In the genomic region with DNA sequence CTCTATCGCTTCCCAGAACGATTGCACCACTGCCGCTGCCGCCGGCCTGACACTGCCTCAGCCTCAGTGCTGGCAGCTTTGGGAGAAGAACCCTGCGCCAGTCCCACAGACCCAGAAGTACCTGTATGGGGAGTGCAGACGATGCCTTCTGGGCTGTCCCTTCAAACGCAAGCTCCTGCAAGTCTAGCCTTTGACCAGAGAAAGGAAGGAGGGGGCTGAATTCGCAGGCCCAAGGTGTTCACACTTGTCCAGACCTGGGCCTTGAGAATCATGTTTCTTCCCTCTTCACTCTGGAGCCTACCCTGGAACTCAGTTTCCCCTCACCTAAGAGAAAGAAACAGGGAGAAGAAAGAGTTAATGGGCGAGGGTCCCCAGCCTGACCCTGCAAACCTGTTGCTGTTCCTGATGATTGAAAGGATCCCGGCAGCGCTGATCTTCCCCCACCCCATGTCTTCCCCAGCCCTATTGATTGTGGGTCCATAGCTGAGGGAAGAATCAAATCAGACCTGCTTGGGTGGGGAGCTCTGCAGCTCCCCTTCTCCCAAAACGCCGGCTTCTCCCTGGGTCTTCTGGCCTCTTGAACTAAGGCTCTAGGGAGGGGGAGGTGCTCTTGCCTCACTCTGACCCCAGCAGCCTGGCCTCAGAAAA, we compare ENCODE assay signal across 10 cellular contexts. TPM values are rescaled to one million over a fixed set of nuclear protein-coding genes. Genes with fewer than 3 reads are reported as not detected.
DNase-seq lines count a peak whose midpoint lies in the region; ATAC-seq and TF ChIP-seq lines count a peak whose summit lies in the region.
"Had no signal": no experiment of that assay in that cellular context is flagged by ENCODE, and none has a peak within 500 bp of the region (broad histone marks: within the 10 kb centered on the region; RNA-seq: fewer than 3 reads in every experiment).

No MANE protein-coding gene starts in this region.

- peaks cover 0 to 23% (median 21%) of the 10 kb centered on the region in 11 experiments; a peak in 15 of 22 replicates for H3K36me3 ChIP-seq in BLaER1 treated with 17β-estradiol and CSF1 and Interleukin-3, amounts not matched to agents 10 nM and 100 nM
- peaks cover 19% of the 10 kb centered on the region for H3K36me3 ChIP-seq in PC-3 (ENCODE audit: low read depth, low read length)
- H3K36me3 ChIP-seq in esophagus muscularis mucosa = peaks cover 3 to 25% (median 22%) of the 10 kb centered on the region in 4 donors
- no peaks in the 10 kb centered on the region for H3K36me3 ChIP-seq in prostate gland

- TF ChIP-seq POLR2A in esophagus muscularis mucosa (IDR thresholded peaks at IDR 0.05; ENCODE audit: low read depth) (no peak), prostate gland (IDR thresholded peaks at IDR 0.05) (no peak)

- peaks cover 0 to 30% (median 0%) of the 10 kb centered on the region in 11 experiments; a peak in 8 of 22 replicates for H3K27me3 ChIP-seq in BLaER1 treated with 17β-estradiol and CSF1 and Interleukin-3, amounts not matched to agents 10 nM and 100 nM
- no peaks in the 10 kb centered on the region for H3K27me3 ChIP-seq in PC-3 (ENCODE audit: low read length)
- H3K27me3 ChIP-seq in esophagus muscularis mucosa = no peaks in the 10 kb centered on the region
- peaks cover 7% of the 10 kb centered on the region for H3K27me3 ChIP-seq in prostate gland (replicated peaks; ENCODE audit: insufficient read depth)

- H2AFZ ChIP-seq in PC-3 (ENCODE audit: low read length) = 0 out of 2 replicates have a peak overlapping the region, but pooled peaks have one; percentile 25

- H3K79me2 ChIP-seq in PC-3 (ENCODE audit: low read length) = peaks cover 29% of the 10 kb centered on the region

- H3K9ac ChIP-seq in BLaER1 treated with 17β-estradiol and CSF1 and Interleukin-3, amounts not matched to agents 10 nM and 100 nM = peak overlapping the region in 10 of 11 experiments; percentile 43 to 90 (median 78); a peak in 18 of 22 replicates
- H3K9ac ChIP-seq in PC-3 (ENCODE audit: low read length) = no peak overlapping the region; the same call in 1 of the 2 replicates

- peaks cover 67 to 81% (median 78%) of the 10 kb centered on the region in 10 experiments for H3K4me1 ChIP-seq in BLaER1 treated with 17β-estradiol and CSF1 and Interleukin-3, amounts not matched to agents 10 nM and 100 nM
- peaks cover 50% of the 10 kb centered on the region for H3K4me1 ChIP-seq in PC-3 (ENCODE audit: insufficient read depth, low read length)
- peaks cover 71 to 98% (median 91%) of the 10 kb centered on the region in 4 donors for H3K4me1 ChIP-seq in esophagus muscularis mucosa
- H3K4me1 ChIP-seq in prostate gland (replicated peaks) = no peaks in the 10 kb centered on the region

- no peak for TF ChIP-seq EP300 in esophagus muscularis mucosa (IDR thresholded peaks at IDR 0.05)

- ATAC-seq in PC-3 (no peak), GM21447 (IDR thresholded peaks at IDR 0.05; ENCODE audit: unreplicated experiment) (no peak)

- H3F3A ChIP-seq in PC-3 (ENCODE audit: low read length, unreplicated experiment) = no peaks in the 10 kb centered on the region

- H3K9me3 ChIP-seq in BLaER1 treated with 17β-estradiol and CSF1 and Interleukin-3, amounts not matched to agents 10 nM and 100 nM (replicated peaks in 1 of 11) = no peaks in the 10 kb centered on the region
- H3K9me3 ChIP-seq in PC-3 (ENCODE audit: low read length) (no peaks in the 10 kb centered on the region), esophagus muscularis mucosa (no peaks in the 10 kb centered on the region), prostate gland (no peaks in the 10 kb centered on the region)

- BruUV-seq in PC-3 (replicated peaks; lab: Mats Ljungman, UMichigan) = no TSS peak

- no peaks in the 10 kb centered on the region for H3K9me2 ChIP-seq in PC-3 (replicated peaks; ENCODE audit: low read length)

- H3K4me2 ChIP-seq in BLaER1 treated with 17β-estradiol and CSF1 and Interleukin-3, amounts not matched to agents 10 nM and 100 nM = peak overlapping the region; percentile 95 to 100 (median 99)
- peak overlapping the region; percentile 71 for H3K4me2 ChIP-seq in PC-3 (ENCODE audit: low read length)

- intact Hi-C loops in PC-3 (cut with micrococcal nuclease) (no loop called here), esophagus muscularis mucosa (cut with DNase I) (no loop called here), prostate gland (cut with DNase I) (loop anchor here (2.0 kb wide), 1 partner anchor 57 kb away; no protein-coding TSS in a partner anchor)

- DNase-seq in PC-3 (no peak), esophagus muscularis mucosa (ENCODE audit: extremely low spot score) (no peak), prostate gland (ENCODE audit: low spot score) (no peak), RPMI8226 (no peak), NCI-H1694 (lab: John Stamatoyannopoulos, UW) (no peak), amniotic stem cell (lab: John Stamatoyannopoulos, UW) (no peak)
- DNase-seq: NCI-H748 treated with DMSO at 0.1 percent for 48 hours had no signal

- TF ChIP-seq CTCF in PC-3 (conservative IDR thresholded peaks at IDR 0.05; ENCODE audit: low read depth, low read length) (no peak), esophagus muscularis mucosa (IDR thresholded peaks at IDR 0.05) (no peak), prostate gland (IDR thresholded peaks at IDR 0.05) (no peak)

- H4K20me1 ChIP-seq in BLaER1 treated with 17β-estradiol and CSF1 and Interleukin-3, amounts not matched to agents 10 nM and 100 nM = peaks cover 0 to 36% (median 2%) of the 10 kb centered on the region in 11 experiments; a peak in 8 of 22 replicates
- H4K20me1 ChIP-seq in PC-3 (ENCODE audit: low read length) = 0 out of 2 replicates have a peak, but pooled peaks cover 5% of the 10 kb centered on the region

- CTCF ChIA-PET in PC-3 (lab: Charles Lee) = interaction anchor here (0.5 kb wide), 1 partner anchor 10 kb away, joined by 3 read pairs; no protein-coding TSS in a partner anchor

- WGBS in esophagus muscularis mucosa = 50% methylated on average over 14 of the region's 14 CpGs
- 46% methylated on average over 14 of the region's 14 CpGs for WGBS in prostate gland

- peak overlapping the region in 9 of 11 experiments; percentile 76 to 87 (median 80); a peak in 17 of 22 replicates for H3K27ac ChIP-seq in BLaER1 treated with 17β-estradiol and CSF1 and Interleukin-3, amounts not matched to agents 10 nM and 100 nM
- peak overlapping the region; percentile 64 for H3K27ac ChIP-seq in PC-3 (ENCODE audit: low read length)
- peak overlapping the region; percentile 98 to 99 (median 98) for H3K27ac ChIP-seq in esophagus muscularis mucosa (replicated peaks in 1 of 4)
- H3K27ac ChIP-seq in prostate gland = peak overlapping the region; percentile 65 to 81

- H3K4me3 ChIP-seq in BLaER1 treated with 17β-estradiol and CSF1 and Interleukin-3, amounts not matched to agents 10 nM and 100 nM = peak overlapping the region; percentile 49 to 85 (median 76)
- H3K4me3 ChIP-seq in PC-3 (ENCODE audit: low read length) (peak overlapping the region; percentile 43; the same call in 1 of the 2 replicates), esophagus muscularis mucosa (peak overlapping the region; percentile 79 to 88 (median 82)), prostate gland (peak overlapping the region in 1 of 2 donors; percentile 28)

- POLR2A ChIA-PET in PC-3 (lab: Charles Lee; ENCODE audit: unreplicated experiment) = interaction anchor here (0.5 to 0.6 kb wide), 2 partner anchors 21 to 43 kb away, joined by 3 to 18 read pairs; no protein-coding TSS in a partner anchor

RNA-seq across cellular contexts. Expression of a gene that starts 0.8 kb away (rescaled TPM):
- total RNA-seq in PC-3 (2014; rRNA removed) (124 and 162 TPM in 2 replicates), esophagus muscularis mucosa (1,000 to 10,000 TPM in 1 of 4 donors, 100 to 1,000 TPM in 3; 607 to 1,312 (median 805) TPM), prostate gland (100 to 1,000 TPM; 156 to 292 TPM)

RNA-seq across cellular contexts. Expression of a gene that starts 16.6 kb away (rescaled TPM):
- total RNA-seq in PC-3 (2014; rRNA removed) (22.9 and 34.5 TPM in 2 replicates), esophagus muscularis mucosa (10 to 100 TPM; 14.2 to 33.2 (median 20.9) TPM), prostate gland (10 to 100 TPM; 17.6 to 34.2 TPM)

RNA-seq across cellular contexts. Expression of a gene that starts 23.0 kb away (rescaled TPM):
- total RNA-seq in PC-3 (2014; rRNA removed) (2.0 and 2.6 TPM in 2 replicates), esophagus muscularis mucosa (10 to 100 TPM; 23.7 to 74.3 (median 51.6) TPM), prostate gland (10 to 100 TPM; 15.3 to 20.2 TPM)
- total RNA-seq: activated CD8-positive, alpha-beta memory T cell treated with anti-CD3 and anti-CD28 coated beads for 36 hours had no signal

RNA-seq across cellular contexts. Expression of a gene that starts 28.8 kb away (rescaled TPM):
- total RNA-seq in PC-3 (2014; rRNA removed) (not detected in 2 replicates), esophagus muscularis mucosa (under 1 TPM in 1 of 4 donors, not detected in 3; 0.11 TPM), prostate gland (not detected)
- total RNA-seq: activated CD8-positive, alpha-beta memory T cell treated with anti-CD3 and anti-CD28 coated beads for 36 hours had no signal
